Comparison of ENCODE assay signal across 19 cellular contexts in genomic region chr11:68969386-68969785, GRCh38. TPM values are rescaled to one million over a fixed set of nuclear protein-coding genes. Genes with fewer than 3 reads are reported as not detected.
DNase-seq lines count a peak whose midpoint lies in the region; ATAC-seq and TF ChIP-seq lines count a peak whose summit lies in the region.
"Had no signal": no experiment of that assay in that cellular context is flagged by ENCODE, and none has a peak within 500 bp of the region (broad histone marks: within the 10 kb centered on the region; RNA-seq: fewer than 3 reads in every experiment).

No MANE protein-coding gene starts in this region.

- H3K27me3 ChIP-seq in upper lobe of right lung: no peaks in the 10 kb centered on the region

- intact Hi-C loops in upper lobe of right lung (cut with DNase I): no loop called here

- no peak for TF ChIP-seq CTCF in coronary artery (IDR thresholded peaks at IDR 0.05)
- TF ChIP-seq CTCF in omental fat pad (IDR thresholded peaks at IDR 0.05): no peak
- no peak for TF ChIP-seq CTCF in upper lobe of right lung (IDR thresholded peaks at IDR 0.05)

- no peak overlapping the region for H3K4me3 ChIP-seq in coronary artery
- no peak overlapping the region for H3K4me3 ChIP-seq in upper lobe of right lung
- H3K4me3 ChIP-seq: GM12878 had no signal

- H3K27ac ChIP-seq in coronary artery (no peak overlapping the region), upper lobe of right lung (no peak overlapping the region)

- no peaks in the 10 kb centered on the region for H3K4me1 ChIP-seq in upper lobe of right lung

- no peaks in the 10 kb centered on the region for H3K9me3 ChIP-seq in upper lobe of right lung

- no peak for ATAC-seq in omental fat pad (ENCODE audit: low FRiP score)
- no peak for ATAC-seq in upper lobe of right lung
- ATAC-seq in HG03571 (IDR thresholded peaks at IDR 0.05; ENCODE audit: unreplicated experiment): no peak
- no peak for ATAC-seq in GM18502 (IDR thresholded peaks at IDR 0.05; ENCODE audit: poor library complexity, unreplicated experiment)
- ATAC-seq in HG03025 (IDR thresholded peaks at IDR 0.05; ENCODE audit: low FRiP score, unreplicated experiment): no peak
- ATAC-seq: GM12878 had no signal

- H3K36me3 ChIP-seq in upper lobe of right lung: no peaks in the 10 kb centered on the region

- peak; percentile 27 for DNase-seq in activated effector memory CD4-positive, alpha-beta T cell treated with anti-CD3 and anti-CD28 coated beads, Interleukin-2, amount 50 U/mL, for 16 hours
- no peak for DNase-seq in activated effector memory CD4-positive, alpha-beta T cell treated with Interleukin-2 at 50 U/mL for 16 hours
- DNase-seq in coronary artery (ENCODE audit: low spot score) (peak; percentile 41), omental fat pad (ENCODE audit: low spot score) (peak; percentile 14), upper lobe of right lung (peak; percentile 25)
- DNase-seq: CD4-positive, CD25-positive, alpha-beta regulatory T cell; COR-L47; DND-41; H7; NCI-H1105; NCI-H2029 treated with DMSO at 0.1 percent for 48 hours; NCI-H226; NCI-H510A treated with DMSO at 0.1 percent for 48 hours; NCI-H82 had no signal

RNA-seq across cellular contexts. Expression of gene MRGPRD, which starts 11.4 kb away (rescaled TPM):
- total RNA-seq in omental fat pad (not detected), upper lobe of right lung (not detected)
- total RNA-seq: CD4-positive, CD25-positive, alpha-beta regulatory T cell; GM12878; H7; HFFc6 had no signal

RNA-seq across cellular contexts. Expression of gene MRGPRF, which starts 43.7 kb away (rescaled TPM):
- total RNA-seq in omental fat pad: 10 to 100 TPM; 27.8 to 59.4 (median 54.5) TPM
- 13.2 TPM for total RNA-seq in upper lobe of right lung
- total RNA-seq: CD4-positive, CD25-positive, alpha-beta regulatory T cell; GM12878 had no signal
